In genomic region chr1:231774719-231775322, GRCh38 we compare ENCODE assay signal across 1 cellular context.
TF ChIP-seq lines count a peak whose summit lies in the region.

No MANE protein-coding gene starts in this region.

TF ChIP-seq in IMR-90, 13 proteins besides CTCF, POLR2A, EP300 and RAD21:
- TF ChIP-seq ELK1 (IDR thresholded peaks at IDR 0.05; ENCODE audit: borderline replicate concordance, low read depth, low read length) (no peak), FOS (IDR thresholded peaks at IDR 0.05; ENCODE audit: low read depth, low read length) (no peak), RFX5 (IDR thresholded peaks at IDR 0.05; ENCODE audit: low read depth, low read length) (no peak), RCOR1 (IDR thresholded peaks at IDR 0.05; ENCODE audit: insufficient replicate concordance, low read length) (no peak), CHD1 (IDR thresholded peaks at IDR 0.05; ENCODE audit: low read depth, low read length) (no peak), MAFK (IDR thresholded peaks at IDR 0.05; ENCODE audit: low read depth, low read length) (peak; percentile 94), CEBPB (IDR thresholded peaks at IDR 0.05; ENCODE audit: low read depth, low read length) (no peak)
